Comparison of ENCODE assay signal across 13 cellular contexts in genomic region chr18:28574175-28574574, GRCh38.
DNase-seq lines count a peak whose midpoint lies in the region; ATAC-seq and TF ChIP-seq lines count a peak whose summit lies in the region.
"Had no signal": no experiment of that assay in that cellular context is flagged by ENCODE, and none has a peak within 500 bp of the region (broad histone marks: within the 10 kb centered on the region; RNA-seq: fewer than 3 reads in every experiment).

No MANE protein-coding gene starts in this region.

- H3K23ac ChIP-seq in H9 (ENCODE audit: insufficient read length, low read depth, low read length): no peak overlapping the region

- no peak overlapping the region for H2AK5ac ChIP-seq in H9 (ENCODE audit: insufficient read length, low read length)

- H3K27ac Mint-ChIP-seq in WTC11: no peak overlapping the region
- H3K27ac Mint-ChIP-seq in neural progenitor cell: no peak overlapping the region
- H3K27ac Mint-ChIP-seq in H9: no peak overlapping the region
- H3K27ac Mint-ChIP-seq in glutamatergic neuron (ENCODE audit: unreplicated experiment): no peak overlapping the region
- H3K27ac Mint-ChIP-seq: CD4-positive, alpha-beta memory T cell had no signal

- H3K4me3 Mint-ChIP-seq in WTC11 (no peak overlapping the region), neural progenitor cell (no peak overlapping the region), H9 (no peak overlapping the region), glutamatergic neuron (ENCODE audit: unreplicated experiment) (no peak overlapping the region)
- H3K4me3 Mint-ChIP-seq: CD14-positive monocyte; CD4-positive, alpha-beta memory T cell had no signal

- H3K56ac ChIP-seq in H9 (ENCODE audit: insufficient read length, low read depth, low read length): no peak overlapping the region

- H3K27me3 ChIP-seq in neural progenitor cell: no peaks in the 10 kb centered on the region
- H3K27me3 ChIP-seq in H9 (ENCODE audit: insufficient read depth, low read length): no peaks in the 10 kb centered on the region
- H3K27me3 ChIP-seq: BLaER1 had no signal

- no peak overlapping the region for H2BK20ac ChIP-seq in H9 (ENCODE audit: low read depth, low read length, poor library complexity, severe bottlenecking)

- peak overlapping the region; percentile 66 for H2AFZ ChIP-seq in neural progenitor cell (replicated peaks)
- H2AFZ ChIP-seq in H9 (ENCODE audit: low read length): no peak overlapping the region

- H3K4me1 Mint-ChIP-seq in WTC11 (peaks cover 8% of the 10 kb centered on the region), neural progenitor cell (peaks cover 5% of the 10 kb centered on the region), H9 (peaks cover 8 to 10% of the 10 kb centered on the region in 2 experiments), glutamatergic neuron (ENCODE audit: low read depth, unreplicated experiment) (no peaks in the 10 kb centered on the region)
- H3K4me1 Mint-ChIP-seq: CD14-positive monocyte; CD4-positive, alpha-beta memory T cell had no signal

- H3K18ac ChIP-seq in H9 (ENCODE audit: insufficient read length, low read depth, low read length): no peak overlapping the region

- H3K27me3 Mint-ChIP-seq in WTC11 (ENCODE audit: low read depth) (no peaks in the 10 kb centered on the region), neural progenitor cell (ENCODE audit: insufficient read depth, low read depth) (no peaks in the 10 kb centered on the region), H9 (ENCODE audit: low read depth) (no peaks in the 10 kb centered on the region), glutamatergic neuron (ENCODE audit: unreplicated experiment) (no peaks in the 10 kb centered on the region)
- H3K27me3 Mint-ChIP-seq: CD4-positive, alpha-beta memory T cell had no signal

- POLR2A ChIA-PET in WTC11 (lab: Charles Lee): no interaction called here

- CTCF ChIA-PET in WTC11 (lab: Charles Lee): no interaction called here

- no peak overlapping the region for H3K4ac ChIP-seq in H9 (ENCODE audit: low read depth, low read length)

- H3K9me3 ChIP-seq in neural progenitor cell (ENCODE audit: low read depth): no peaks in the 10 kb centered on the region
- no peaks in the 10 kb centered on the region for H3K9me3 ChIP-seq in H9 (ENCODE audit: control insufficient read depth, low read depth, low read length)
- H3K9me3 ChIP-seq: BLaER1 had no signal

- no peak overlapping the region for H3K27ac ChIP-seq in neural progenitor cell
- H3K27ac ChIP-seq in H9 (ENCODE audit: insufficient read length, low read depth, low read length): no peak overlapping the region
- H3K27ac ChIP-seq: BLaER1 had no signal

- no peak overlapping the region for H2BK12ac ChIP-seq in H9 (ENCODE audit: insufficient read length, low read depth, low read length)

- H3K79me1 ChIP-seq in H9 (ENCODE audit: insufficient read depth, low read depth, low read length, poor library complexity, severe bottlenecking): no peaks in the 10 kb centered on the region

- H3F3A ChIP-seq in neural progenitor cell (ENCODE audit: low read depth): no peaks in the 10 kb centered on the region

- no peak overlapping the region for H2BK5ac ChIP-seq in H9 (ENCODE audit: insufficient read length, low read length)

- no peaks in the 10 kb centered on the region for H4K20me1 ChIP-seq in neural progenitor cell (ENCODE audit: low read depth)
- H4K20me1 ChIP-seq in H9 (ENCODE audit: control insufficient read depth, insufficient read depth, insufficient read length): no peaks in the 10 kb centered on the region
- H4K20me1 ChIP-seq: BLaER1 had no signal

- H3K14ac ChIP-seq in H9 (ENCODE audit: insufficient read depth, low read length): no peak overlapping the region

- H3K36me3 Mint-ChIP-seq in WTC11 (no peaks in the 10 kb centered on the region), neural progenitor cell (no peaks in the 10 kb centered on the region), H9 (ENCODE audit: insufficient read depth in 1 of 3, low read depth in 3 of 3) (no peaks in the 10 kb centered on the region), glutamatergic neuron (ENCODE audit: unreplicated experiment) (no peaks in the 10 kb centered on the region)
- H3K36me3 Mint-ChIP-seq: CD14-positive monocyte; CD4-positive, alpha-beta memory T cell had no signal

- no peak overlapping the region for H2BK120ac ChIP-seq in H9 (ENCODE audit: low read depth, low read length, poor library complexity, severe bottlenecking)

- DNase-seq in ELF-1 (ENCODE audit: low read depth, low spot score) (peak; percentile 13), WTC11 (ENCODE audit: low spot score) (no peak), iPS-NIHi7 (ENCODE audit: extremely low spot score) (peak; percentile 26), neural progenitor cell (ENCODE audit: low spot score) (peak; percentile 53), H9 (no peak), hippocampal formation (lab: John Stamatoyannopoulos, UW) (no peak), glutamatergic neuron (no peak)
- DNase-seq: 8988T; CD4-positive, alpha-beta memory T cell; DMS153; DMS79 treated with DMSO at 0.1 percent for 48 hours had no signal

- TF ChIP-seq CTCF in WTC11 (IDR thresholded peaks at IDR 0.05): no peak
- no peak for TF ChIP-seq CTCF in neural progenitor cell (IDR thresholded peaks at IDR 0.05)
- TF ChIP-seq CTCF in H9 (conservative IDR thresholded peaks at IDR 0.05): no peak
- no peak for TF ChIP-seq CTCF in glutamatergic neuron (IDR thresholded peaks at IDR 0.05; ENCODE audit: partially characterized antibody, unreplicated experiment)

- no peak overlapping the region for H4K91ac ChIP-seq in H9 (ENCODE audit: insufficient read length, low read depth, low read length)

- H4K5ac ChIP-seq in H9 (ENCODE audit: insufficient read length, low read depth, low read length): no peak overlapping the region

- no peaks in the 10 kb centered on the region for H3K9me3 Mint-ChIP-seq in WTC11
- H3K9me3 Mint-ChIP-seq in neural progenitor cell: no peaks in the 10 kb centered on the region
- no peaks in the 10 kb centered on the region; a peak in 1 of 5 replicates for H3K9me3 Mint-ChIP-seq in H9
- H3K9me3 Mint-ChIP-seq in glutamatergic neuron (ENCODE audit: unreplicated experiment): no peaks in the 10 kb centered on the region

- H3T11ph ChIP-seq in H9 (ENCODE audit: low read length): no peak overlapping the region

- H3K9ac ChIP-seq in neural progenitor cell: no peak overlapping the region
- no peak overlapping the region for H3K9ac ChIP-seq in H9 (ENCODE audit: extremely low read depth, insufficient read length, low read length)
- H3K9ac ChIP-seq: BLaER1 had no signal

- H3K36me3 ChIP-seq in neural progenitor cell: no peaks in the 10 kb centered on the region
- H3K36me3 ChIP-seq: BLaER1 had no signal

- no peak overlapping the region for H2BK15ac ChIP-seq in H9 (ENCODE audit: low read depth, low read length)

- H4K8ac ChIP-seq in H9 (replicated peaks; ENCODE audit: insufficient read length, low read depth, low read length): no peak overlapping the region

- H3K79me2 ChIP-seq in neural progenitor cell (ENCODE audit: low read depth) (no peaks in the 10 kb centered on the region), H9 (ENCODE audit: insufficient read depth, low read length) (no peaks in the 10 kb centered on the region)

- H3K4me1 ChIP-seq in neural progenitor cell: peaks cover 8% of the 10 kb centered on the region
- no peaks in the 10 kb centered on the region for H3K4me1 ChIP-seq in H9 (ENCODE audit: insufficient read depth, low read length)
- H3K4me1 ChIP-seq: BLaER1 had no signal

- no peak overlapping the region for H3K4me3 ChIP-seq in neural progenitor cell
- H3K4me3 ChIP-seq: BLaER1 had no signal

- ATAC-seq in WTC11: peak; percentile 80

- H3K4me2 ChIP-seq in neural progenitor cell (peak overlapping the region; percentile 46), H9 (ENCODE audit: insufficient read depth, insufficient read length, low read length) (no peak overlapping the region)
- H3K4me2 ChIP-seq: BLaER1 had no signal

- no peaks in the 10 kb centered on the region for H3K23me2 ChIP-seq in H9 (ENCODE audit: insufficient read length, low read depth, low read length, poor library complexity, severe bottlenecking)

- no CpG with 5 or more reads among the region's 1 CpG for WGBS in H9 (ENCODE audit: extremely low coverage, insufficient read length, low lambda C conversion rate)

TF ChIP-seq in WTC11, 78 proteins besides CTCF, POLR2A, EP300 and RAD21 (continues in another document):
- no peak for TF ChIP-seq ZNF219 (CRISPR knock-in tag; IDR thresholded peaks at IDR 0.05; ENCODE audit: borderline replicate concordance)
- TF ChIP-seq, protein P1, sequence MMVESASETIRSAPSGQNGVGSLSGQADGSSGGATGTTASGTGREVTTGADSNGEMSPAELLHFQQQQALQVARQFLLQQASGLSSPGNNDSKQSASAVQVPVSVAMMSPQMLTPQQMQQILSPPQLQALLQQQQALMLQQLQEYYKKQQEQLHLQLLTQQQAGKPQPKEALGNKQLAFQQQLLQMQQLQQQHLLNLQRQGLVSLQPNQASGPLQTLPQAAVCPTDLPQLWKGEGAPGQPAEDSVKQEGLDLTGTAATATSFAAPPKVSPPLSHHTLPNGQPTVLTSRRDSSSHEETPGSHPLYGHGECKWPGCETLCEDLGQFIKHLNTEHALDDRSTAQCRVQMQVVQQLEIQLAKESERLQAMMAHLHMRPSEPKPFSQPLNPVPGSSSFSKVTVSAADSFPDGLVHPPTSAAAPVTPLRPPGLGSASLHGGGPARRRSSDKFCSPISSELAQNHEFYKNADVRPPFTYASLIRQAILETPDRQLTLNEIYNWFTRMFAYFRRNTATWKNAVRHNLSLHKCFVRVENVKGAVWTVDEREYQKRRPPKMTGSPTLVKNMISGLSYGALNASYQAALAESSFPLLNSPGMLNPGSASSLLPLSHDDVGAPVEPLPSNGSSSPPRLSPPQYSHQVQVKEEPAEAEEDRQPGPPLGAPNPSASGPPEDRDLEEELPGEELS (CRISPR knock-in tag; IDR thresholded peaks at IDR 0.05): no peak
- TF ChIP-seq ZNF121 (CRISPR knock-in tag; IDR thresholded peaks at IDR 0.05): no peak
- TF ChIP-seq ZNF138 (CRISPR knock-in tag; conservative IDR thresholded peaks at IDR 0.05): no peak

Comparison
In these comparisons a context has a peak if more than half of its experiments do, and no peak if none do; other contexts are left out.
1. DNase-seq: peak in ELF-1 (single experiment), iPS-NIHi7 (single experiment) and neural progenitor cell (single experiment); none in WTC11 (single experiment), H9 (single experiment), hippocampal formation (0 of 2) and glutamatergic neuron (single experiment).